ENCODE assay signal across 29 cellular contexts in the genomic region with DNA sequence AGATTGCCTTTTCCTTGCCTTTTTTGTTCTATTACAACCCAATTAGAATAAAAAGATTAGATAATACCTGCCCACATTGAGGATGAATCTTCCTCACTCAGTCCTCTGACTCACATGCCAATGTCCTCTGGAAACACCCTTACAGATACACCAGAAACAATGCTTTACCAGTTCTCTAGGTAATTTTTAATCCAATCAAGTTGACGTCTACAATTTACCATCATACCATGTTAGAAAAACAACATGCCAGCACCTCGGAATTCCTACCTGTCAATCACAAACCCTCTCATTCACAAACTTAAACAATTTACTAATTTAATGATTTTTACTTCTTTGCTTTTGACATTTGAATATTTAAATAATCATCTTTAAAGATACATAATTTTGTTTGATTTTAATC.
"Had no signal": no experiment of that assay in that cellular context is flagged by ENCODE, and none has a peak within 500 bp of the region (broad histone marks: within the 10 kb centered on the region; RNA-seq: fewer than 3 reads in every experiment).

No MANE protein-coding gene starts in this region.

- H3K4me3 ChIP-seq: ascending aorta, body of pancreas, SJSA1 had no signal

- H3K4me2 ChIP-seq: KMS-11 had no signal

- H3K27me3 ChIP-seq: ascending aorta, body of pancreas, SJSA1 had no signal

- H3K9me3 Mint-ChIP-seq: activated naive CD4-positive, alpha-beta T cell treated with anti-CD3 and anti-CD28 coated beads, Interleukin-2, amount 50 U/mL, for 72 hours; T-helper 1 cell treated with Interleukin-12 subunit alpha and Interleukin-12 subunit beta and Interleukin-4 antibody, amounts not matched to agents 30 μg/mL and 1 μg/mL, for 36 hours; WTC11 had no signal

- H3K36me3 Mint-ChIP-seq: activated naive CD4-positive, alpha-beta T cell treated with anti-CD3 and anti-CD28 coated beads, Interleukin-2, amount 50 U/mL, for 72 hours; WTC11 had no signal

- DNase-seq: activated CD4-positive, alpha-beta T cell treated with anti-CD3 and anti-CD28 coated beads for 48 hours; activated CD4-positive, alpha-beta T cell treated with anti-CD3 and anti-CD28 coated beads, Interleukin-2, amount 50 U/mL, for 4 hours; activated CD4-positive, CD25-positive, alpha-beta regulatory T cell treated with anti-CD3 and anti-CD28 coated beads, Interleukin-2, amount 50 U/mL, for 72 hours; activated CD8-positive, alpha-beta memory T cell treated with anti-CD3 and anti-CD28 coated beads, Interleukin-2, amount 50 U/mL, for 48 hours; activated CD8-positive, alpha-beta T cell treated with anti-CD3 and anti-CD28 coated beads, Interleukin-2, amount 10 ng/mL, durations not matched to agents 7 days and 5 days; activated effector memory CD4-positive, alpha-beta T cell treated with Interleukin-2 at 50 U/mL for 16 hours; activated naive CD4-positive, alpha-beta T cell; activated naive CD8-positive, alpha-beta T cell treated with anti-CD3 and anti-CD28 coated beads, Interleukin-2, amount 50 U/mL, for 24 hours; activated T-cell treated with anti-CD3 and anti-CD28 coated beads, Interleukin-2, amount 50 U/mL, for 1 hour; amniotic stem cell; body of pancreas; central memory CD4-positive, alpha-beta T cell; MV-4-11; NCI-H1092 treated with DMSO at 0.1 percent for 48 hours; NCI-H1417 treated with DMSO at 0.1 percent for 48 hours; NCI-H1694; NCI-H2029 treated with DMSO at 0.1 percent for 48 hours; NCI-H345; NCI-H510A; NCI-H526 treated with DMSO at 0.1 percent for 48 hours; SHP77 had no signal

- H3K4me1 Mint-ChIP-seq: activated naive CD8-positive, alpha-beta T cell treated with anti-CD3 and anti-CD28 coated beads, Interleukin-2, amount 50 U/mL, for 24 hours had no signal

- H3K27me3 Mint-ChIP-seq: activated naive CD8-positive, alpha-beta T cell treated with anti-CD3 and anti-CD28 coated beads, Interleukin-2, amount 50 U/mL, for 24 hours had no signal

- H3K4me1 ChIP-seq: ascending aorta, body of pancreas, SJSA1 had no signal

- ATAC-seq: activated CD8-positive, alpha-beta T cell treated with anti-CD3 and anti-CD28 coated beads, Interleukin-2, amount 10 ng/mL, durations not matched to agents 7 days and 5 days; activated naive CD4-positive, alpha-beta T cell treated with anti-CD3 and anti-CD28 coated beads, Interleukin-2, amount 50 U/mL, for 72 hours; activated naive CD8-positive, alpha-beta T cell treated with anti-CD3 and anti-CD28 coated beads, Interleukin-2, amount 50 U/mL, for 24 hours; body of pancreas; PC-3; WTC11 had no signal

- H3K27ac Mint-ChIP-seq: activated CD8-positive, alpha-beta T cell treated with anti-CD3 and anti-CD28 coated beads, Interleukin-2, amount 10 ng/mL, durations not matched to agents 7 days and 5 days; activated naive CD4-positive, alpha-beta T cell treated with anti-CD3 and anti-CD28 coated beads, Interleukin-2, amount 50 U/mL, for 72 hours; activated naive CD8-positive, alpha-beta T cell treated with anti-CD3 and anti-CD28 coated beads, Interleukin-2, amount 50 U/mL, for 24 hours; activated T-helper 1 cell treated with anti-CD3 and anti-CD28 coated beads, Interleukin-12 subunit alpha, Interleukin-12 subunit beta, Interleukin-2, Interleukin-4 antibody, amounts not matched to agents 30 ng/mL and 10 ng/mL and 1 ng/mL, durations not matched to agents 14 hours and 24 hours and 36 hours; T-helper 1 cell treated with Interleukin-12 subunit alpha and Interleukin-12 subunit beta and Interleukin-4 antibody, amounts not matched to agents 30 μg/mL and 1 μg/mL, for 36 hours; WTC11 had no signal

- H3K27ac ChIP-seq: ascending aorta, body of pancreas, KMS-11, SJSA1 had no signal

- H3K9me3 ChIP-seq: ascending aorta, body of pancreas, SJSA1 had no signal

- H3K9ac ChIP-seq: KMS-11 had no signal

- H3K4me3 Mint-ChIP-seq: activated CD8-positive, alpha-beta T cell treated with anti-CD3 and anti-CD28 coated beads, Interleukin-2, amount 10 ng/mL, durations not matched to agents 7 days and 5 days; activated naive CD8-positive, alpha-beta T cell treated with anti-CD3 and anti-CD28 coated beads, Interleukin-2, amount 50 U/mL, for 24 hours; activated T-helper 1 cell treated with anti-CD3 and anti-CD28 coated beads, Interleukin-12 subunit alpha, Interleukin-12 subunit beta, Interleukin-2, Interleukin-4 antibody, amounts not matched to agents 30 ng/mL and 10 ng/mL and 1 ng/mL, durations not matched to agents 14 hours and 24 hours and 36 hours; T-helper 1 cell treated with Interleukin-12 subunit alpha and Interleukin-12 subunit beta and Interleukin-4 antibody, amounts not matched to agents 30 μg/mL and 1 μg/mL, for 36 hours; WTC11 had no signal
